23 cellular contexts compared by ENCODE assay signal in genomic region chr15:68313501-68314390, GRCh38. TPM values are rescaled to one million over a fixed set of nuclear protein-coding genes. Genes with fewer than 3 reads are reported as not detected.
DNase-seq lines count a peak whose midpoint lies in the region; ATAC-seq, FAIRE-seq and TF ChIP-seq lines count a peak whose summit lies in the region.
"Had no signal": no experiment of that assay in that cellular context is flagged by ENCODE, and none has a peak within 500 bp of the region (broad histone marks: within the 10 kb centered on the region; RNA-seq: fewer than 3 reads in every experiment).

No MANE protein-coding gene starts in this region.

- TF ChIP-seq CTCF in endodermal cell (conservative IDR thresholded peaks at IDR 0.05) (no peak), smooth muscle cell (IDR thresholded peaks at IDR 0.05; ENCODE audit: borderline replicate concordance, insufficient read depth, poor library complexity, severe bottlenecking) (no peak), GM13977 (IDR thresholded peaks at IDR 0.05; ENCODE audit: extremely low read depth, insufficient read depth, missing control alignments) (no peak)

- H3K9me3 ChIP-seq in endodermal cell (ENCODE audit: control insufficient read depth, low read length) (no peaks in the 10 kb centered on the region), smooth muscle cell (replicated peaks; ENCODE audit: low read depth) (no peaks in the 10 kb centered on the region)
- H3K9me3 ChIP-seq: A549, gastrocnemius medialis had no signal

- no peak overlapping the region for H3K27ac Mint-ChIP-seq in activated CD4-positive, alpha-beta memory T cell treated with anti-CD3 and anti-CD28 coated beads, Interleukin-2, amount 10 ng/mL, durations not matched to agents 7 days and 5 days
- H3K27ac Mint-ChIP-seq in activated CD4-positive, alpha-beta memory T cell treated with anti-CD3 and anti-CD28 coated beads for 36 hours = no peak overlapping the region
- no peak overlapping the region for H3K27ac Mint-ChIP-seq in endodermal cell
- H3K27ac Mint-ChIP-seq: activated naive CD4-positive, alpha-beta T cell treated with anti-CD3 and anti-CD28 coated beads for 36 hours; T-helper 1 cell treated with Interleukin-12 subunit alpha and Interleukin-12 subunit beta and Interleukin-4 antibody, amounts not matched to agents 30 μg/mL and 1 μg/mL, for 36 hours had no signal

- ATAC-seq in HG03378 (IDR thresholded peaks at IDR 0.05; ENCODE audit: unreplicated experiment) = no peak
- ATAC-seq: A549, gastrocnemius medialis, GM12878, left colon had no signal

- CTCF ChIA-PET in activated CD4-positive, alpha-beta memory T cell treated with anti-CD3 and anti-CD28 coated beads, Interleukin-2, amount 10 ng/mL, durations not matched to agents 7 days and 5 days (lab: Charles Lee) = interaction anchor here (1.3 kb wide), 1 partner anchor 61 kb away, joined by 4 read pairs; no protein-coding TSS in a partner anchor
- CTCF ChIA-PET in activated CD4-positive, alpha-beta memory T cell treated with anti-CD3 and anti-CD28 coated beads for 36 hours (lab: Charles Lee) = interaction anchor here (1.5 kb wide), 1 partner anchor 7 kb away, joined by 4 read pairs; no protein-coding TSS in a partner anchor

- POLR2A ChIA-PET in activated CD4-positive, alpha-beta memory T cell treated with anti-CD3 and anti-CD28 coated beads, Interleukin-2, amount 10 ng/mL, durations not matched to agents 7 days and 5 days (lab: Charles Lee) = no interaction called here
- POLR2A ChIA-PET in activated CD4-positive, alpha-beta memory T cell treated with anti-CD3 and anti-CD28 coated beads for 36 hours (lab: Charles Lee) = no interaction called here

- H3K36me3 Mint-ChIP-seq in activated CD4-positive, alpha-beta memory T cell treated with anti-CD3 and anti-CD28 coated beads, Interleukin-2, amount 10 ng/mL, durations not matched to agents 7 days and 5 days (ENCODE audit: low read depth) = no peaks in the 10 kb centered on the region
- H3K36me3 Mint-ChIP-seq in activated CD4-positive, alpha-beta memory T cell treated with anti-CD3 and anti-CD28 coated beads for 36 hours = no peaks in the 10 kb centered on the region
- H3K36me3 Mint-ChIP-seq in endodermal cell (ENCODE audit: low read depth) = no peaks in the 10 kb centered on the region
- H3K36me3 Mint-ChIP-seq: brain had no signal

- no peaks in the 10 kb centered on the region for H4K20me1 ChIP-seq in smooth muscle cell (ENCODE audit: low read depth)

- H3K27ac ChIP-seq in endodermal cell (ENCODE audit: low read depth, low read length) (no peak overlapping the region), smooth muscle cell (ENCODE audit: low read depth) (peak overlapping the region; percentile 57)
- H3K27ac ChIP-seq: gastrocnemius medialis had no signal

- H3K4me3 ChIP-seq in endodermal cell (ENCODE audit: low read length) (no peak overlapping the region), smooth muscle cell (no peak overlapping the region)
- H3K4me3 ChIP-seq: A549, gastrocnemius medialis, GM12878 had no signal

- H3K4me1 Mint-ChIP-seq in activated CD4-positive, alpha-beta memory T cell treated with anti-CD3 and anti-CD28 coated beads, Interleukin-2, amount 10 ng/mL, durations not matched to agents 7 days and 5 days = no peaks in the 10 kb centered on the region
- H3K4me1 Mint-ChIP-seq in activated CD4-positive, alpha-beta memory T cell treated with anti-CD3 and anti-CD28 coated beads for 36 hours (ENCODE audit: low read depth) = no peaks in the 10 kb centered on the region
- H3K4me1 Mint-ChIP-seq in endodermal cell = peaks cover 8% of the 10 kb centered on the region

- intact Hi-C loops in activated CD4-positive, alpha-beta memory T cell treated with anti-CD3 and anti-CD28 coated beads for 36 hours (cut with micrococcal nuclease) = no loop called here

- no peaks in the 10 kb centered on the region for H3K9me3 Mint-ChIP-seq in activated CD4-positive, alpha-beta memory T cell treated with anti-CD3 and anti-CD28 coated beads, Interleukin-2, amount 10 ng/mL, durations not matched to agents 7 days and 5 days
- H3K9me3 Mint-ChIP-seq in activated CD4-positive, alpha-beta memory T cell treated with anti-CD3 and anti-CD28 coated beads for 36 hours = no peaks in the 10 kb centered on the region
- no peaks in the 10 kb centered on the region for H3K9me3 Mint-ChIP-seq in endodermal cell
- H3K9me3 Mint-ChIP-seq: activated naive CD4-positive, alpha-beta T cell treated with anti-CD3 and anti-CD28 coated beads for 36 hours; T-helper 1 cell treated with Interleukin-12 subunit alpha and Interleukin-12 subunit beta and Interleukin-4 antibody, amounts not matched to agents 30 μg/mL and 1 μg/mL, for 36 hours had no signal

- H3K9ac ChIP-seq in endodermal cell (ENCODE audit: extremely low read depth, low read length, poor library complexity, severe bottlenecking) (no peak overlapping the region), smooth muscle cell (ENCODE audit: low read depth) (no peak overlapping the region)

- peak; percentile 40 for FAIRE-seq in HTR-8/SVneo (lab: Jason Lieb, UNC)
- FAIRE-seq: A549, GM12878 had no signal

- DNase-seq in activated CD4-positive, alpha-beta memory T cell treated with anti-CD3 and anti-CD28 coated beads, Interleukin-2, amount 10 ng/mL, durations not matched to agents 7 days and 5 days = peak; percentile 14
- no peak for DNase-seq in activated CD4-positive, alpha-beta memory T cell treated with anti-CD3 and anti-CD28 coated beads for 36 hours
- DNase-seq in HTR-8/SVneo (ENCODE audit: insufficient read length, low spot score) = no peak
- peak; percentile 38 for DNase-seq in endodermal cell
- DNase-seq in smooth muscle cell (lab: John Stamatoyannopoulos, UW; ENCODE audit: unreplicated experiment) = no peak
- no peak for DNase-seq in GM13977 (ENCODE audit: low spot score)
- no peak for DNase-seq in erythroblast (lab: John Stamatoyannopoulos, UW)
- DNase-seq: activated naive CD4-positive, alpha-beta T cell treated with anti-CD3 and anti-CD28 coated beads for 36 hours; C1 segment of cervical spinal cord; dermis blood vessel endothelial cell; gastrocnemius medialis; GF-D8; left colon; NCI-H1092 treated with DMSO at 0.1 percent for 48 hours; NCI-H2107; NCI-H526 treated with DMSO at 0.1 percent for 48 hours; SIG-M5; stimulated activated CD4-positive, alpha-beta T cell treated with anti-CD3 and anti-CD28 coated beads, Interleukin-2, amount 100 ng/mL, for 48 hours had no signal

- H3K27me3 Mint-ChIP-seq in activated CD4-positive, alpha-beta memory T cell treated with anti-CD3 and anti-CD28 coated beads, Interleukin-2, amount 10 ng/mL, durations not matched to agents 7 days and 5 days = peaks cover under 1% of the 10 kb centered on the region
- H3K27me3 Mint-ChIP-seq in activated CD4-positive, alpha-beta memory T cell treated with anti-CD3 and anti-CD28 coated beads for 36 hours = peaks cover 4% of the 10 kb centered on the region
- no peaks in the 10 kb centered on the region for H3K27me3 Mint-ChIP-seq in endodermal cell (ENCODE audit: insufficient read depth)

- in situ Hi-C loops in GM13977 (cut with MboI; ENCODE audit: low pct_unique_long_range_greater_than_20kb, low sequenced_read_pairs, unreplicated experiment) = loop anchor here (25.0 kb wide), 1 partner anchor 349 kb away; no protein-coding TSS in a partner anchor

- H3K4me2 ChIP-seq in smooth muscle cell = peak overlapping the region; percentile 36
- H3K4me2 ChIP-seq: A549 had no signal

- no peaks in the 10 kb centered on the region for H3F3A ChIP-seq in smooth muscle cell (ENCODE audit: low read depth)

- no peak overlapping the region for H3K4me3 Mint-ChIP-seq in activated CD4-positive, alpha-beta memory T cell treated with anti-CD3 and anti-CD28 coated beads, Interleukin-2, amount 10 ng/mL, durations not matched to agents 7 days and 5 days
- no peak overlapping the region for H3K4me3 Mint-ChIP-seq in activated CD4-positive, alpha-beta memory T cell treated with anti-CD3 and anti-CD28 coated beads for 36 hours
- H3K4me3 Mint-ChIP-seq in endodermal cell = no peak overlapping the region
- H3K4me3 Mint-ChIP-seq: activated naive CD4-positive, alpha-beta T cell treated with anti-CD3 and anti-CD28 coated beads for 36 hours; brain; T-helper 1 cell treated with Interleukin-12 subunit alpha and Interleukin-12 subunit beta and Interleukin-4 antibody, amounts not matched to agents 30 μg/mL and 1 μg/mL, for 36 hours had no signal

- H3K36me3 ChIP-seq in endodermal cell (ENCODE audit: control insufficient read depth, insufficient read depth, low read length) (no peaks in the 10 kb centered on the region), smooth muscle cell (ENCODE audit: low read depth) (peaks cover 2% of the 10 kb centered on the region)
- H3K36me3 ChIP-seq: gastrocnemius medialis had no signal

- WGBS in endodermal cell (ENCODE audit: insufficient coverage in 1 of 2, insufficient read length in 1 of 2), 2 experiments = 85 to 86% methylated on average over 12 to 17 of the region's 17 CpGs
- WGBS in smooth muscle cell (ENCODE audit: low lambda C conversion rate) = 95% methylated on average over 17 of the region's 17 CpGs

- H3K4me1 ChIP-seq in endodermal cell (ENCODE audit: control insufficient read depth, insufficient read depth, low read length) (peaks cover 3% of the 10 kb centered on the region), smooth muscle cell (ENCODE audit: low read depth) (peaks cover 23% of the 10 kb centered on the region)

- no peak overlapping the region for H2AFZ ChIP-seq in smooth muscle cell (ENCODE audit: low read depth)

- no peaks in the 10 kb centered on the region for H3K79me2 ChIP-seq in smooth muscle cell (ENCODE audit: low read depth)

- H3K27me3 ChIP-seq in endodermal cell (ENCODE audit: control insufficient read depth, insufficient read depth, low read length, poor library complexity, severe bottlenecking) (no peaks in the 10 kb centered on the region), smooth muscle cell (ENCODE audit: low read depth) (no peaks in the 10 kb centered on the region)
- H3K27me3 ChIP-seq: gastrocnemius medialis had no signal

- no peak for TF ChIP-seq POLR2A in erythroblast (IDR thresholded peaks at IDR 0.05; ENCODE audit: low read length)

RNA-seq across cellular contexts. Expression of gene FEM1B, which starts 36.2 kb away (rescaled TPM):
- 10 to 100 TPM; 46.9 to 48.8 TPM for total RNA-seq in activated CD4-positive, alpha-beta memory T cell treated with anti-CD3 and anti-CD28 coated beads, Interleukin-2, amount 10 ng/mL, durations not matched to agents 7 days and 5 days
- total RNA-seq in activated CD4-positive, alpha-beta memory T cell treated with anti-CD3 and anti-CD28 coated beads for 36 hours = 10 to 100 TPM; 32.6 to 34.2 TPM
- total RNA-seq in endodermal cell = 10 to 100 TPM; 65.4 to 67.9 TPM
- polyA plus RNA-seq in endodermal cell (2013, experiment 1 of 2) = 36.2 TPM
- 34.3 TPM for polyA plus RNA-seq in endodermal cell (2013, experiment 2 of 2)
- total RNA-seq in smooth muscle cell = 41.4 and 50.0 TPM in 2 replicates
- polyA plus RNA-seq in smooth muscle cell = 13.0 and 15.7 TPM in 2 replicates

Comparison
In these comparisons a context has a peak if more than half of its experiments do, and no peak if none do; other contexts are left out.
1. DNase-seq: peak in activated CD4-positive, alpha-beta memory T cell treated with anti-CD3 and anti-CD28 coated beads, Interleukin-2, amount 10 ng/mL, durations not matched to agents 7 days and 5 days (single experiment) and endodermal cell (single experiment); none in activated CD4-positive, alpha-beta memory T cell treated with anti-CD3 and anti-CD28 coated beads for 36 hours (single experiment), HTR-8/SVneo (single experiment), smooth muscle cell (single experiment), GM13977 (single experiment) and erythroblast (0 of 2).